Comparison of ENCODE assay signal across 9 cellular contexts in genomic region chr2:64651590-64651989, GRCh38. TPM values are rescaled to one million over a fixed set of nuclear protein-coding genes. Genes with fewer than 3 reads are reported as not detected.
DNase-seq lines count a peak whose midpoint lies in the region; ATAC-seq and TF ChIP-seq lines count a peak whose summit lies in the region.
"Had no signal": no experiment of that assay in that cellular context is flagged by ENCODE, and none has a peak within 500 bp of the region (broad histone marks: within the 10 kb centered on the region; RNA-seq: fewer than 3 reads in every experiment).

No MANE protein-coding gene starts in this region.

- peak overlapping the region; percentile 49 for H3K27ac Mint-ChIP-seq in activated T-cell treated with anti-CD3 and anti-CD28 coated beads, Interleukin-2, amount 50 U/mL, for 72 hours
- no peak overlapping the region for H3K27ac Mint-ChIP-seq in WTC11

- CTCF ChIA-PET in WTC11 (lab: Charles Lee), result interaction anchor here (1.4 to 3.4 kb wide), 2 partner anchors 22 to 99 kb away, joined by 3 to 22 read pairs; no protein-coding TSS in a partner anchor

- TF ChIP-seq CTCF in WTC11 (IDR thresholded peaks at IDR 0.05) (no peak), right lobe of liver (IDR thresholded peaks at IDR 0.05) (no peak)

- peaks cover 84% of the 10 kb centered on the region for H3K4me1 Mint-ChIP-seq in activated T-cell treated with anti-CD3 and anti-CD28 coated beads, Interleukin-2, amount 50 U/mL, for 72 hours (ENCODE audit: low read depth)
- H3K4me1 Mint-ChIP-seq in WTC11, result peaks cover 54% of the 10 kb centered on the region

- WGBS in right lobe of liver (ENCODE audit: insufficient coverage, low coverage, low lambda C conversion rate, missing lambda C conversion rate), result 20% methylated on average over 4 of the region's 4 CpGs
- WGBS in thymus, result 23% methylated on average over 4 of the region's 4 CpGs

- TF ChIP-seq POLR2A in right lobe of liver (IDR thresholded peaks at IDR 0.05), result no peak

- H3K27me3 ChIP-seq in right lobe of liver, result no peaks in the 10 kb centered on the region
- H3K27me3 ChIP-seq in thymus (ENCODE audit: control insufficient read depth, insufficient read depth), result no peaks in the 10 kb centered on the region

- no peak for ATAC-seq in activated T-cell treated with anti-CD3 and anti-CD28 coated beads, Interleukin-2, amount 50 U/mL, for 72 hours (replicated peaks in 1 of 2)
- ATAC-seq in WTC11 (no peak), right lobe of liver (no peak)

- POLR2A ChIA-PET in WTC11 (lab: Charles Lee), result interaction anchor here (0.9 kb wide), 1 partner anchor 33 kb away, joined by 3 read pairs; no protein-coding TSS in a partner anchor

- H3K27ac ChIP-seq in right lobe of liver, result peak overlapping the region; percentile 96 to 99 (median 98)
- no peak overlapping the region for H3K27ac ChIP-seq in thymus (ENCODE audit: low read depth)

- peaks cover 0 to 1% of the 10 kb centered on the region in 2 donors for H3K36me3 Mint-ChIP-seq in activated T-cell treated with anti-CD3 and anti-CD28 coated beads, Interleukin-2, amount 50 U/mL, for 72 hours (ENCODE audit: insufficient read depth in 2 of 2)
- H3K36me3 Mint-ChIP-seq in WTC11, result no peaks in the 10 kb centered on the region

- H3K36me3 ChIP-seq in right lobe of liver, result no peaks in the 10 kb centered on the region
- no peaks in the 10 kb centered on the region for H3K36me3 ChIP-seq in thymus (ENCODE audit: control insufficient read depth, insufficient read depth)

- peak overlapping the region; percentile 49 to 88 (median 72) for H3K4me3 ChIP-seq in right lobe of liver
- H3K4me3 ChIP-seq in thymus (ENCODE audit: low read length), result peak overlapping the region; percentile 93

- H3K27me3 Mint-ChIP-seq in activated T-cell treated with anti-CD3 and anti-CD28 coated beads, Interleukin-2, amount 50 U/mL, for 72 hours (ENCODE audit: low read depth), result no peaks in the 10 kb centered on the region
- peaks cover 35% of the 10 kb centered on the region for H3K27me3 Mint-ChIP-seq in WTC11 (ENCODE audit: low read depth)

- no peak for DNase-seq in activated T-cell treated with anti-CD3 and anti-CD28 coated beads, Interleukin-2, amount 50 U/mL, for 72 hours
- no peak for DNase-seq in activated T-cell treated with anti-CD3 and anti-CD28 coated beads, Interleukin-2, amount 50 U/mL, for 48 hours
- no peak for DNase-seq in WTC11 (ENCODE audit: low spot score)
- DNase-seq in right lobe of liver, result no peak
- DNase-seq in activated CD8-positive, alpha-beta memory T cell treated with anti-CD3 and anti-CD28 coated beads, Interleukin-2, amount 50 U/mL, for 4 hours, result no peak
- DNase-seq in stimulated activated CD4-positive, alpha-beta T cell treated with anti-CD3 and anti-CD28 coated beads, Interleukin-12 subunit alpha, Interleukin-12 subunit beta, amount 100 ng/mL, for 4 hours, result no peak
- no peak for DNase-seq in stimulated activated CD4-positive, alpha-beta T cell treated with anti-CD3 and anti-CD28 coated beads, Interleukin-4, amount 100 ng/mL, for 4 hours
- DNase-seq: stimulated activated naive CD4-positive, alpha-beta T cell treated with Interleukin-2 at 50 U/mL for 16 hours had no signal

- H3K9me3 Mint-ChIP-seq in activated T-cell treated with anti-CD3 and anti-CD28 coated beads, Interleukin-2, amount 50 U/mL, for 72 hours, result no peaks in the 10 kb centered on the region
- no peaks in the 10 kb centered on the region for H3K9me3 Mint-ChIP-seq in WTC11

- intact Hi-C loops in right lobe of liver (cut with DNase I), result no loop called here

- no peaks in the 10 kb centered on the region for H3K9me3 ChIP-seq in right lobe of liver
- no peaks in the 10 kb centered on the region for H3K9me3 ChIP-seq in thymus (ENCODE audit: control insufficient read depth)

- H3K4me3 Mint-ChIP-seq in activated T-cell treated with anti-CD3 and anti-CD28 coated beads, Interleukin-2, amount 50 U/mL, for 72 hours, result peak overlapping the region; percentile 85 to 92
- peak overlapping the region; percentile 78 for H3K4me3 Mint-ChIP-seq in WTC11

- H3K4me1 ChIP-seq in right lobe of liver, result peaks cover 0 to 63% (median 16%) of the 10 kb centered on the region in 4 donors
- peaks cover 23% of the 10 kb centered on the region for H3K4me1 ChIP-seq in thymus (ENCODE audit: control insufficient read depth, insufficient read depth, low read length)

TF ChIP-seq in WTC11, 78 proteins besides CTCF, POLR2A, EP300 and RAD21:
- TF ChIP-seq JAZF1 (CRISPR knock-in tag; IDR thresholded peaks at IDR 0.05) (no peak), ZNF219 (CRISPR knock-in tag; IDR thresholded peaks at IDR 0.05; ENCODE audit: borderline replicate concordance) (no peak), PRDM15 (CRISPR knock-in tag; IDR thresholded peaks at IDR 0.05) (no peak), NFYB (CRISPR knock-in tag; conservative IDR thresholded peaks at IDR 0.05; ENCODE audit: low read depth) (no peak), FOXJ3 (CRISPR knock-in tag; IDR thresholded peaks at IDR 0.05; ENCODE audit: borderline replicate concordance) (no peak), ZNF671 (CRISPR knock-in tag; IDR thresholded peaks at IDR 0.05) (no peak), ZNF281 (CRISPR knock-in tag; IDR thresholded peaks at IDR 0.05) (no peak)

RNA-seq across cellular contexts. Expression of gene SERTAD2, which starts 2.1 kb away (rescaled TPM):
- 10 to 100 TPM; 14.6 to 18.5 TPM for total RNA-seq in activated T-cell treated with anti-CD3 and anti-CD28 coated beads, Interleukin-2, amount 50 U/mL, for 72 hours
- total RNA-seq in WTC11 (2021), result 7.9 to 8.0 TPM (median 7.9 TPM) in 3 replicates
- total RNA-seq in right lobe of liver, result 10 to 100 TPM in 2 of 6 experiments, 1 to 10 TPM in 4; 3.7 to 14.4 (median 8.4) TPM
- 37.6 TPM for polyA plus RNA-seq in thymus
